In genomic region chr19:40355975-40356680, GRCh38 we compare ENCODE assay signal across 21 cellular contexts. TPM values are rescaled to one million over a fixed set of nuclear protein-coding genes. Genes with fewer than 3 reads are reported as not detected.
DNase-seq lines count a peak whose midpoint lies in the region; ATAC-seq, FAIRE-seq and TF ChIP-seq lines count a peak whose summit lies in the region.
"Had no signal": no experiment of that assay in that cellular context is flagged by ENCODE, and none has a peak within 500 bp of the region (broad histone marks: within the 10 kb centered on the region; RNA-seq: fewer than 3 reads in every experiment).

No MANE protein-coding gene starts in this region.

- H3K27ac Mint-ChIP-seq in CD4-positive, CD25-positive, alpha-beta regulatory T cell: peak overlapping the region in 2 of 3 donors; percentile 9 to 67
- H3K27ac Mint-ChIP-seq in T-helper 17 cell: peak overlapping the region; percentile 78
- no peak overlapping the region for H3K27ac Mint-ChIP-seq in endodermal cell
- H3K27ac Mint-ChIP-seq: activated T-helper 2 cell treated with anti-CD3 and anti-CD28 coated beads, Interferon-gamma antibody, Interleukin-2, Interleukin-4, amounts not matched to agents 10 μg/mL and 5 μg/mL and 100 μg/mL, durations not matched to agents 14 hours and 24 hours and 36 hours; mesothelial cell of epicardium had no signal

- H3K4me3 Mint-ChIP-seq in CD4-positive, CD25-positive, alpha-beta regulatory T cell: peak overlapping the region in 1 of 4 donors; percentile 26
- H3K4me3 Mint-ChIP-seq in T-helper 17 cell (no peak overlapping the region), endodermal cell (no peak overlapping the region)
- H3K4me3 Mint-ChIP-seq: mesothelial cell of epicardium had no signal

- no peak overlapping the region for H3K4me3 ChIP-seq in CD4-positive, CD25-positive, alpha-beta regulatory T cell (ENCODE audit: low read depth, low read length)
- no peak overlapping the region for H3K4me3 ChIP-seq in endodermal cell (ENCODE audit: low read length)
- H3K4me3 ChIP-seq: PC-9, SJSA1, thoracic aorta had no signal

- no peak overlapping the region for H3K27ac ChIP-seq in CD4-positive, CD25-positive, alpha-beta regulatory T cell (ENCODE audit: insufficient read depth, low read length, poor library complexity, severe bottlenecking)
- H3K27ac ChIP-seq in endodermal cell (ENCODE audit: low read depth, low read length): no peak overlapping the region
- H3K27ac ChIP-seq: PC-9, thoracic aorta had no signal

- DNase-seq in CD4-positive, CD25-positive, alpha-beta regulatory T cell: no peak
- no peak for DNase-seq in GM12891 (ENCODE audit: insufficient read length, low spot score)
- no peak for DNase-seq in T-helper 17 cell
- DNase-seq in left kidney (ENCODE audit: low read depth, low spot score): peak; percentile 34
- no peak for DNase-seq in endodermal cell
- DNase-seq in stimulated activated CD4-positive, alpha-beta T cell treated with anti-CD3 and anti-CD28 coated beads, Interleukin-15, amount 100 ng/mL, for 24 hours: no peak
- DNase-seq: amniotic stem cell; BE2C; central memory CD4-positive, alpha-beta T cell; DMS 273 treated with DMSO at 0.1 percent for 48 hours; NCI-H1092; NCI-H2107; NCI-H526; PC-9 had no signal

- no peaks in the 10 kb centered on the region for H3K4me1 ChIP-seq in CD4-positive, CD25-positive, alpha-beta regulatory T cell (ENCODE audit: control insufficient read depth, insufficient read depth, low read length, poor library complexity, severe bottlenecking)
- H3K4me1 ChIP-seq in endodermal cell (ENCODE audit: control insufficient read depth, insufficient read depth, low read length): no peaks in the 10 kb centered on the region
- H3K4me1 ChIP-seq: BE2C had no signal

- no peaks in the 10 kb centered on the region for H3K27me3 ChIP-seq in CD4-positive, CD25-positive, alpha-beta regulatory T cell (ENCODE audit: control insufficient read depth, insufficient read depth, low read length)
- no peaks in the 10 kb centered on the region for H3K27me3 ChIP-seq in endodermal cell (ENCODE audit: control insufficient read depth, insufficient read depth, low read length, poor library complexity, severe bottlenecking)
- H3K27me3 ChIP-seq: BE2C, SJSA1 had no signal

- no peaks in the 10 kb centered on the region for H3K9me3 Mint-ChIP-seq in CD4-positive, CD25-positive, alpha-beta regulatory T cell
- H3K9me3 Mint-ChIP-seq in endodermal cell: no peaks in the 10 kb centered on the region
- H3K9me3 Mint-ChIP-seq: activated T-helper 2 cell treated with anti-CD3 and anti-CD28 coated beads, Interferon-gamma antibody, Interleukin-2, Interleukin-4, amounts not matched to agents 10 μg/mL and 5 μg/mL and 100 μg/mL, durations not matched to agents 14 hours and 24 hours and 36 hours; mesothelial cell of epicardium had no signal

- ATAC-seq in CD4-positive, CD25-positive, alpha-beta regulatory T cell (ENCODE audit: low read depth in 2 of 2): no peak
- ATAC-seq in T-helper 17 cell: no peak
- no peak for ATAC-seq in GM21447 (IDR thresholded peaks at IDR 0.05; ENCODE audit: unreplicated experiment)
- ATAC-seq in GM18861 (IDR thresholded peaks at IDR 0.05; ENCODE audit: unreplicated experiment): no peak
- ATAC-seq: activated CD4-positive, CD25-positive, alpha-beta regulatory T cell treated with anti-CD3 and anti-CD28 coated beads, Interleukin-2, amount 50 U/mL, for 24 hours had no signal

- no peaks in the 10 kb centered on the region for H3K27me3 Mint-ChIP-seq in CD4-positive, CD25-positive, alpha-beta regulatory T cell
- H3K27me3 Mint-ChIP-seq in T-helper 17 cell (no peaks in the 10 kb centered on the region), endodermal cell (ENCODE audit: insufficient read depth) (no peaks in the 10 kb centered on the region)

- H3K36me3 ChIP-seq in CD4-positive, CD25-positive, alpha-beta regulatory T cell (ENCODE audit: control insufficient read depth, insufficient read depth, low read length): no peaks in the 10 kb centered on the region
- H3K36me3 ChIP-seq in endodermal cell (ENCODE audit: control insufficient read depth, insufficient read depth, low read length): no peaks in the 10 kb centered on the region
- H3K36me3 ChIP-seq: BE2C, SJSA1, thoracic aorta had no signal

- 90 to 91% methylated on average over 8 to 9 of the region's 9 CpGs for WGBS in endodermal cell (ENCODE audit: insufficient coverage in 1 of 2, insufficient read length in 1 of 2), 2 experiments

- no peak overlapping the region for H3K9ac ChIP-seq in endodermal cell (ENCODE audit: extremely low read depth, low read length, poor library complexity, severe bottlenecking)

- peak; percentile 83 for TF ChIP-seq POLR2A in GM12891 (IDR thresholded peaks at IDR 0.05; ENCODE audit: low read depth, low read length)

- peaks cover 0 to 19% (median 9%) of the 10 kb centered on the region in 4 donors for H3K4me1 Mint-ChIP-seq in CD4-positive, CD25-positive, alpha-beta regulatory T cell
- H3K4me1 Mint-ChIP-seq in T-helper 17 cell (peaks cover 17% of the 10 kb centered on the region), endodermal cell (no peaks in the 10 kb centered on the region)
- H3K4me1 Mint-ChIP-seq: mesothelial cell of epicardium had no signal

- FAIRE-seq in GM12891 (lab: Jason Lieb, UNC): peak; percentile 94

- TF ChIP-seq CTCF in endodermal cell (conservative IDR thresholded peaks at IDR 0.05): no peak

- H3K9me3 ChIP-seq in CD4-positive, CD25-positive, alpha-beta regulatory T cell (ENCODE audit: control insufficient read depth in 2 of 2, low read length in 2 of 2): no peaks in the 10 kb centered on the region
- H3K9me3 ChIP-seq in T-helper 17 cell (ENCODE audit: control insufficient read depth, low read length, poor library complexity, severe bottlenecking): no peaks in the 10 kb centered on the region
- no peaks in the 10 kb centered on the region for H3K9me3 ChIP-seq in endodermal cell (ENCODE audit: control insufficient read depth, low read length)
- H3K9me3 ChIP-seq: BE2C, SJSA1, thoracic aorta had no signal

- peaks cover 17% of the 10 kb centered on the region for H3K36me3 Mint-ChIP-seq in CD4-positive, CD25-positive, alpha-beta regulatory T cell
- no peaks in the 10 kb centered on the region for H3K36me3 Mint-ChIP-seq in T-helper 17 cell (ENCODE audit: low read depth)
- H3K36me3 Mint-ChIP-seq in endodermal cell (ENCODE audit: low read depth): no peaks in the 10 kb centered on the region
- H3K36me3 Mint-ChIP-seq: mesothelial cell of epicardium had no signal

TF ChIP-seq in GM12891, 5 proteins besides CTCF, POLR2A, EP300 and RAD21:
- TF ChIP-seq TAF1 (IDR thresholded peaks at IDR 0.05; ENCODE audit: low read depth, low read length) (0 out of 2 replicates have a peak, but pooled peaks have one; percentile 46), POU2F2 (IDR thresholded peaks at IDR 0.05; ENCODE audit: low read depth, low read length) (peak; percentile 40; the same call in 1 of the 2 replicates), PAX5 (IDR thresholded peaks at IDR 0.05; ENCODE audit: insufficient read depth, low read length, severe bottlenecking) (no peak), SPI1 (IDR thresholded peaks at IDR 0.05; ENCODE audit: low read depth, low read length) (peak; percentile 91), POLR2AphosphoS5 (IDR thresholded peaks at IDR 0.05; ENCODE audit: low read depth, low read length) (peak; percentile 59; the same call in 1 of the 2 replicates)

RNA-seq across cellular contexts. Expression of gene PLD3, which starts 7.6 kb away (rescaled TPM):
- total RNA-seq in CD4-positive, CD25-positive, alpha-beta regulatory T cell: 73.7 TPM
- polyA plus RNA-seq in CD4-positive, CD25-positive, alpha-beta regulatory T cell: 10 to 100 TPM; 49.2 to 60.8 (median 50.0) TPM
- polyA plus RNA-seq in GM12891 (2012; ENCODE audit: low read depth, missing spikeins): 106 TPM
- total RNA-seq in T-helper 17 cell (10 to 100 TPM; 75.4 to 77.1 TPM), endodermal cell (100 to 1,000 TPM; 177 to 240 TPM)
- polyA plus RNA-seq in endodermal cell (2013, experiment 1 of 2): 271 TPM
- polyA plus RNA-seq in endodermal cell (2013, experiment 2 of 2): 260 TPM

RNA-seq across cellular contexts. Expression of gene C19orf47, which starts 7.9 kb away (rescaled TPM):
- 12.4 TPM for total RNA-seq in CD4-positive, CD25-positive, alpha-beta regulatory T cell
- 1 to 10 TPM; 5.9 to 8.3 (median 6.7) TPM for polyA plus RNA-seq in CD4-positive, CD25-positive, alpha-beta regulatory T cell
- polyA plus RNA-seq in GM12891 (2012; ENCODE audit: low read depth, missing spikeins): 12.6 TPM
- total RNA-seq in T-helper 17 cell (10 to 100 TPM in 1 of 2 donors, 1 to 10 TPM in 1; 9.5 to 11.9 TPM), endodermal cell (10 to 100 TPM; 15.6 to 18.1 TPM)
- 13.5 TPM for polyA plus RNA-seq in endodermal cell (2013, experiment 1 of 2)
- polyA plus RNA-seq in endodermal cell (2013, experiment 2 of 2): 12.8 TPM

RNA-seq across cellular contexts. Expression of gene HIPK4, which starts 33.9 kb away (rescaled TPM):
- total RNA-seq in CD4-positive, CD25-positive, alpha-beta regulatory T cell: not detected
- polyA plus RNA-seq in CD4-positive, CD25-positive, alpha-beta regulatory T cell: not detected
- polyA plus RNA-seq in GM12891 (2012; ENCODE audit: low read depth, missing spikeins): 0.04 TPM
- total RNA-seq in T-helper 17 cell (not detected), endodermal cell (under 1 TPM in 1 of 2 donors, not detected in 1; 0.31 TPM)
- 0.14 TPM for polyA plus RNA-seq in endodermal cell (2013, experiment 1 of 2)
- 0.29 TPM for polyA plus RNA-seq in endodermal cell (2013, experiment 2 of 2)
- total RNA-seq: thoracic aorta had no signal

RNA-seq across cellular contexts. Expression of gene PRX, which starts 57.0 kb away (rescaled TPM):
- total RNA-seq in CD4-positive, CD25-positive, alpha-beta regulatory T cell: 1.3 TPM
- polyA plus RNA-seq in CD4-positive, CD25-positive, alpha-beta regulatory T cell: under 1 TPM in 3 of 4 donors, not detected in 1; 0.08 to 0.55 (median 0.22) TPM
- 0.87 TPM for polyA plus RNA-seq in GM12891 (2012; ENCODE audit: low read depth, missing spikeins)
- total RNA-seq in T-helper 17 cell: 1 to 10 TPM; 1.5 to 1.7 TPM
- 1 to 10 TPM; 3.3 to 6.4 TPM for total RNA-seq in endodermal cell
- 4.4 TPM for polyA plus RNA-seq in endodermal cell (2013, experiment 1 of 2)
- polyA plus RNA-seq in endodermal cell (2013, experiment 2 of 2): 3.6 TPM
